28 cellular contexts compared by ENCODE assay signal in genomic region chr10:125249948-125250347, GRCh38.
"Had no signal": no experiment of that assay in that cellular context is flagged by ENCODE, and none has a peak within 500 bp of the region (broad histone marks: within the 10 kb centered on the region; RNA-seq: fewer than 3 reads in every experiment).

No MANE protein-coding gene starts in this region.

- H3K36me3 ChIP-seq: stomach, suprapubic skin, thoracic aorta, thyroid gland, tibial artery, tibial nerve, transverse colon, upper lobe of left lung, upper lobe of right lung, uterus, vagina had no signal

- H3K4me1 Mint-ChIP-seq: stimulated activated effector memory CD8-positive, alpha-beta T cell treated with anti-CD3 and anti-CD28 coated beads, Interleukin-12 subunit alpha, Interleukin-12 subunit beta, amount 100 ng/mL, for 72 hours; stimulated activated memory B cell treated with anti-CD40 and anti-IgM and Interleukin-4, amounts not matched to agents 10 μg/mL and 1 μg/mL and 100 μg/mL, for 72 hours; stimulated activated naive B cell treated with anti-CD40 and anti-IgM and Interleukin-4, amounts not matched to agents 10 μg/mL and 1 μg/mL and 100 μg/mL, for 72 hours; stimulated activated naive CD8-positive, alpha-beta T cell treated with anti-CD3 and anti-CD28 coated beads, Interleukin-15, amount 100 ng/mL, for 72 hours had no signal

- DNase-seq: stimulated activated CD4-positive, alpha-beta T cell treated with anti-CD3 and anti-CD28 coated beads, Interleukin-2, amount 100 ng/mL, for 48 hours; stimulated activated CD4-positive, alpha-beta T cell treated with anti-CD3 and anti-CD28 coated beads, Interleukin-4, amount 100 ng/mL, for 1 hour; stimulated activated CD4-positive, alpha-beta T cell treated with anti-CD3 and anti-CD28 coated beads, Interleukin-4, amount 100 ng/mL, for 24 hours; stimulated activated CD4-positive, alpha-beta T cell treated with anti-CD3 and anti-CD28 coated beads, Interleukin-4, amount 100 ng/mL, for 4 hours; stimulated activated CD8-positive, alpha-beta memory T cell treated with anti-CD3 and anti-CD28 coated beads, Interleukin-4, amount 100 ng/mL, for 48 hours; stimulated activated naive B cell treated with anti-CD40 and anti-IgM and Interleukin-4, amounts not matched to agents 10 μg/mL and 1 μg/mL and 100 μg/mL, for 72 hours; stimulated activated naive CD4-positive, alpha-beta T cell; stimulated activated naive CD4-positive, alpha-beta T cell treated with Interleukin-2 at 50 U/mL for 16 hours; stimulated activated naive CD8-positive, alpha-beta T cell treated with anti-CD3 and anti-CD28 coated beads, Interleukin-15, amount 100 ng/mL, for 72 hours; stimulated activated naive CD8-positive, alpha-beta T cell treated with anti-CD3 and anti-CD28 coated beads, Interleukin-15, Interleukin-2, amounts not matched to agents 100 U/mL and 50 U/mL, for 24 hours; stomach; substantia nigra; testis; thyroid gland; tibial artery; transverse colon; trophoblast cell; upper lobe of left lung; upper lobe of right lung; uterus had no signal

- H3K36me3 Mint-ChIP-seq: stimulated activated effector memory CD8-positive, alpha-beta T cell treated with anti-CD3 and anti-CD28 coated beads, Interleukin-12 subunit alpha, Interleukin-12 subunit beta, amount 100 ng/mL, for 72 hours; stimulated activated memory B cell treated with anti-CD40 and anti-IgM and Interleukin-4, amounts not matched to agents 10 μg/mL and 1 μg/mL and 100 μg/mL, for 72 hours had no signal

- H3K4me3 ChIP-seq: stomach, suprapubic skin, testis, thoracic aorta, thyroid gland, tibial artery, tibial nerve, transverse colon, upper lobe of left lung, upper lobe of right lung, uterus, vagina had no signal

- H3K27me3 ChIP-seq: stomach, testis, thyroid gland, tibial nerve, transverse colon, upper lobe of left lung, uterus, vagina had no signal

- H3K27ac Mint-ChIP-seq: stimulated activated effector memory CD8-positive, alpha-beta T cell treated with anti-CD3 and anti-CD28 coated beads, Interleukin-12 subunit alpha, Interleukin-12 subunit beta, amount 100 ng/mL, for 72 hours; stimulated activated memory B cell treated with anti-CD40 and anti-IgM and Interleukin-4, amounts not matched to agents 10 μg/mL and 1 μg/mL and 100 μg/mL, for 72 hours; stimulated activated naive B cell treated with anti-CD40 and anti-IgM and Interleukin-4, amounts not matched to agents 10 μg/mL and 1 μg/mL and 100 μg/mL, for 72 hours; stimulated activated naive CD8-positive, alpha-beta T cell treated with anti-CD3 and anti-CD28 coated beads, Interleukin-15, amount 100 ng/mL, for 72 hours; stimulated activated naive CD8-positive, alpha-beta T cell treated with anti-CD3 and anti-CD28 coated beads, Interleukin-15, Interleukin-2, amounts not matched to agents 100 ng/mL and 50 ng/mL, for 24 hours had no signal

- H3K4me3 Mint-ChIP-seq: stimulated activated effector memory CD8-positive, alpha-beta T cell treated with anti-CD3 and anti-CD28 coated beads, Interleukin-12 subunit alpha, Interleukin-12 subunit beta, amount 100 ng/mL, for 72 hours; stimulated activated memory B cell treated with anti-CD40 and anti-IgM and Interleukin-4, amounts not matched to agents 10 μg/mL and 1 μg/mL and 100 μg/mL, for 72 hours; stimulated activated naive B cell treated with anti-CD40 and anti-IgM and Interleukin-4, amounts not matched to agents 10 μg/mL and 1 μg/mL and 100 μg/mL, for 72 hours; stimulated activated naive CD8-positive, alpha-beta T cell treated with anti-CD3 and anti-CD28 coated beads, Interleukin-15, amount 100 ng/mL, for 72 hours; stimulated activated naive CD8-positive, alpha-beta T cell treated with anti-CD3 and anti-CD28 coated beads, Interleukin-15, Interleukin-2, amounts not matched to agents 100 ng/mL and 50 ng/mL, for 24 hours had no signal

- FAIRE-seq: urothelium cell line had no signal

- H3K27me3 Mint-ChIP-seq: stimulated activated memory B cell treated with anti-CD40 and anti-IgM and Interleukin-4, amounts not matched to agents 10 μg/mL and 1 μg/mL and 100 μg/mL, for 72 hours; stimulated activated naive CD8-positive, alpha-beta T cell treated with anti-CD3 and anti-CD28 coated beads, Interleukin-15, amount 100 ng/mL, for 72 hours; stimulated activated naive CD8-positive, alpha-beta T cell treated with anti-CD3 and anti-CD28 coated beads, Interleukin-15, Interleukin-2, amounts not matched to agents 100 ng/mL and 50 ng/mL, for 24 hours had no signal
